ENCODE assay signal across 1 cellular context in genomic region chr7:39459606-39460090, GRCh38.
TF ChIP-seq lines count a peak whose summit lies in the region.

No MANE protein-coding gene starts in this region.

TF ChIP-seq in SK-N-SH, 30 proteins besides CTCF, POLR2A, EP300 and RAD21 (continued from another document):
- TF ChIP-seq, protein P1, sequence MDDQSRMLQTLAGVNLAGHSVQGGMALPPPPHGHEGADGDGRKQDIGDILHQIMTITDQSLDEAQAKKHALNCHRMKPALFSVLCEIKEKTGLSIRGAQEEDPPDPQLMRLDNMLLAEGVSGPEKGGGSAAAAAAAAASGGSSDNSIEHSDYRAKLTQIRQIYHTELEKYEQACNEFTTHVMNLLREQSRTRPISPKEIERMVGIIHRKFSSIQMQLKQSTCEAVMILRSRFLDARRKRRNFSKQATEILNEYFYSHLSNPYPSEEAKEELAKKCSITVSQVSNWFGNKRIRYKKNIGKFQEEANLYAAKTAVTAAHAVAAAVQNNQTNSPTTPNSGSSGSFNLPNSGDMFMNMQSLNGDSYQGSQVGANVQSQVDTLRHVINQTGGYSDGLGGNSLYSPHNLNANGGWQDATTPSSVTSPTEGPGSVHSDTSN (IDR thresholded peaks at IDR 0.05) = no peak
- TF ChIP-seq GABPA (IDR thresholded peaks at IDR 0.05; ENCODE audit: low read depth) (no peak), RCOR1 (IDR thresholded peaks at IDR 0.05; ENCODE audit: low read length) (no peak), FOXM1 (IDR thresholded peaks at IDR 0.05; ENCODE audit: low read depth) (no peak), EZH2phosphoT487 (IDR thresholded peaks at IDR 0.05; ENCODE audit: borderline replicate concordance, low read depth) (no peak), RFX5 (IDR thresholded peaks at IDR 0.05; ENCODE audit: low read length) (no peak), POLR2AphosphoS5 (IDR thresholded peaks at IDR 0.05; ENCODE audit: low read depth, low read length) (no peak), SIN3A (IDR thresholded peaks at IDR 0.05; ENCODE audit: borderline replicate concordance, low read depth, low read length) (no peak), TAF1 (IDR thresholded peaks at IDR 0.05; ENCODE audit: borderline replicate concordance, low read depth, low read length) (no peak), USF2 (IDR thresholded peaks at IDR 0.05; ENCODE audit: borderline replicate concordance, low read depth, low read length) (no peak), USF1 (IDR thresholded peaks at IDR 0.05; ENCODE audit: borderline replicate concordance, low read depth) (no peak), SMC3 (IDR thresholded peaks at IDR 0.05; ENCODE audit: low read depth, low read length) (no peak), GATA2 (CRISPR knock-in tag; IDR thresholded peaks at IDR 0.05) (no peak), TEAD4 (IDR thresholded peaks at IDR 0.05; ENCODE audit: borderline replicate concordance, insufficient read depth) (no peak), YY1 (IDR thresholded peaks at IDR 0.05; ENCODE audit: low read depth) (no peak)
- TF ChIP-seq, protein P2, sequence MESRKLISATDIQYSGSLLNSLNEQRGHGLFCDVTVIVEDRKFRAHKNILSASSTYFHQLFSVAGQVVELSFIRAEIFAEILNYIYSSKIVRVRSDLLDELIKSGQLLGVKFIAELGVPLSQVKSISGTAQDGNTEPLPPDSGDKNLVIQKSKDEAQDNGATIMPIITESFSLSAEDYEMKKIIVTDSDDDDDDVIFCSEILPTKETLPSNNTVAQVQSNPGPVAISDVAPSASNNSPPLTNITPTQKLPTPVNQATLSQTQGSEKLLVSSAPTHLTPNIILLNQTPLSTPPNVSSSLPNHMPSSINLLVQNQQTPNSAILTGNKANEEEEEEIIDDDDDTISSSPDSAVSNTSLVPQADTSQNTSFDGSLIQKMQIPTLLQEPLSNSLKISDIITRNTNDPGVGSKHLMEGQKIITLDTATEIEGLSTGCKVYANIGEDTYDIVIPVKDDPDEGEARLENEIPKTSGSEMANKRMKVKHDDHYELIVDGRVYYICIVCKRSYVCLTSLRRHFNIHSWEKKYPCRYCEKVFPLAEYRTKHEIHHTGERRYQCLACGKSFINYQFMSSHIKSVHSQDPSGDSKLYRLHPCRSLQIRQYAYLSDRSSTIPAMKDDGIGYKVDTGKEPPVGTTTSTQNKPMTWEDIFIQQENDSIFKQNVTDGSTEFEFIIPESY (IDR thresholded peaks at IDR 0.05; ENCODE audit: borderline replicate concordance, low read depth) = no peak
